ENCODE assay signal across 14 cellular contexts in the genomic region with DNA sequence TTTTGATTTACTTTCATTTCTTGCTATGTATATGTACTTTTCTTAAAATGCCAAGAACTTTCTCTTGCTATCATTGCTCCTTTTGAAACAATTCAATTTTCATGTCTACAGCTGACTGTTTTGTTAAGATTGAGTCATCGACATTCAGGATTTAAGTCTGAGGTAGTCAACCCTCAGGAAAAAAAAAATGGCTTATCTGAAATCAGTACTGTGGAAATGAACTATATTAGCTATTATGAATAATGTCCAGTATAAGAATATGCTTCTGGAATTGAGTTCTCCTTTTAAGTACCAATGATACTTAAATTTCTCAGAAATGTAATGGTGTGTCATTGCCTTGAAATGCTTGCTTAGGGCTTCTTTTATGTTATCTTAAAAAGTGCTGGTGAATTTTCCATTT. TPM values are rescaled to one million over a fixed set of nuclear protein-coding genes. Genes with fewer than 3 reads are reported as not detected.
DNase-seq lines count a peak whose midpoint lies in the region; ATAC-seq, FAIRE-seq and TF ChIP-seq lines count a peak whose summit lies in the region.
"Had no signal": no experiment of that assay in that cellular context is flagged by ENCODE, and none has a peak within 500 bp of the region (broad histone marks: within the 10 kb centered on the region; RNA-seq: fewer than 3 reads in every experiment).

No MANE protein-coding gene starts in this region.

- DNase-seq in A549 (ENCODE audit: low read depth in 1 of 2, low spot score in 1 of 2) (no peak), GM23248 (peak; percentile 67), immature natural killer cell (no peak), uterus (no peak), NCI-H1417 treated with DMSO at 0.1 percent for 48 hours (lab: John Stamatoyannopoulos, UW) (no peak)
- no peak for DNase-seq in stimulated activated CD4-positive, alpha-beta T cell treated with anti-CD3 and anti-CD28 coated beads, Interleukin-2, amount 100 ng/mL, for 24 hours
- DNase-seq: occipital lobe, thyroid gland had no signal

- H3K9me3 ChIP-seq in A549 (no peaks in the 10 kb centered on the region), GM23248 (ENCODE audit: low read depth) (no peaks in the 10 kb centered on the region), uterus (no peaks in the 10 kb centered on the region)
- H3K9me3 ChIP-seq: esophagus muscularis mucosa, SJSA1, thyroid gland had no signal

- H3K9me3 Mint-ChIP-seq in activated naive CD8-positive, alpha-beta T cell (ENCODE audit: low read depth), result no peaks in the 10 kb centered on the region
- no peaks in the 10 kb centered on the region for H3K9me3 Mint-ChIP-seq in immature natural killer cell

- H3K4me3 ChIP-seq in A549, result no peak overlapping the region
- no peak overlapping the region; the same call in 1 of the 2 replicates for H3K4me3 ChIP-seq in GM23248
- H3K4me3 ChIP-seq in uterus, result no peak overlapping the region
- H3K4me3 ChIP-seq: cardiac muscle cell, esophagus muscularis mucosa, SJSA1, thyroid gland had no signal

- H3K27me3 ChIP-seq in GM23248 (replicated peaks; ENCODE audit: insufficient read depth), result no peaks in the 10 kb centered on the region
- no peaks in the 10 kb centered on the region for H3K27me3 ChIP-seq in uterus
- H3K27me3 ChIP-seq: cardiac muscle cell, esophagus muscularis mucosa, SJSA1, thyroid gland had no signal

- peaks cover 50% of the 10 kb centered on the region for H3K36me3 Mint-ChIP-seq in activated naive CD8-positive, alpha-beta T cell
- H3K36me3 Mint-ChIP-seq in immature natural killer cell, result peaks cover 10 to 26% (median 12%) of the 10 kb centered on the region in 3 donors

- peak overlapping the region; percentile 70 for H3K4me3 Mint-ChIP-seq in activated naive CD8-positive, alpha-beta T cell
- no peak overlapping the region for H3K4me3 Mint-ChIP-seq in immature natural killer cell

- no peak for FAIRE-seq in A549 (lab: Jason Lieb, UNC)

- H2AFZ ChIP-seq in GM23248, result no peak overlapping the region

- H3K36me3 ChIP-seq in GM23248 (ENCODE audit: low read depth) (no peaks in the 10 kb centered on the region), uterus (no peaks in the 10 kb centered on the region)

- TF ChIP-seq RAD21 in A549 (conservative IDR thresholded peaks at IDR 0.05 in 1 of 2, IDR thresholded peaks at IDR 0.05 in 1 of 2), result no peak

- H3K79me2 ChIP-seq in GM23248 (ENCODE audit: insufficient read depth), result peaks cover 3% of the 10 kb centered on the region; the same call in 1 of the 2 replicates

- POLR2A ChIA-PET in A549 (lab: Yijun Ruan, JAX), result no interaction called here

- TF ChIP-seq POLR2A in A549 (IDR thresholded peaks at IDR 0.05; ENCODE audit: low read length), result no peak
- TF ChIP-seq POLR2A in uterus (IDR thresholded peaks at IDR 0.05), result no peak

- peak overlapping the region; percentile 13; the same call in 1 of the 3 replicates for H3K4me2 ChIP-seq in A549
- peak overlapping the region; percentile 42 for H3K4me2 ChIP-seq in GM23248 (ENCODE audit: unreplicated experiment)

- ATAC-seq in A549, result no peak
- no peak for ATAC-seq in HG03108 (IDR thresholded peaks at IDR 0.05; ENCODE audit: unreplicated experiment)

- in situ Hi-C loops in GM23248 (cut with MboI), result no loop called here

- H3K4me1 ChIP-seq in A549 (peaks cover 29% of the 10 kb centered on the region), GM23248 (ENCODE audit: insufficient read depth) (peaks cover 43% of the 10 kb centered on the region), uterus (no peaks in the 10 kb centered on the region)

- intact Hi-C loops in uterus (cut with DNase I; ENCODE audit: low total_unique reads), result no loop called here

- H3K4me1 Mint-ChIP-seq in activated naive CD8-positive, alpha-beta T cell (ENCODE audit: low read depth), result peaks cover 92% of the 10 kb centered on the region
- H3K4me1 Mint-ChIP-seq in immature natural killer cell, result peaks cover 58 to 82% of the 10 kb centered on the region in 2 donors

- no peaks in the 10 kb centered on the region for H3K27me3 Mint-ChIP-seq in activated naive CD8-positive, alpha-beta T cell
- H3K27me3 Mint-ChIP-seq in immature natural killer cell (ENCODE audit: low read depth in 3 of 3), result peaks cover 0 to 5% (median 4%) of the 10 kb centered on the region in 3 donors

- no peaks in the 10 kb centered on the region for H4K20me1 ChIP-seq in GM23248 (ENCODE audit: insufficient read depth)

- peaks cover 42% of the 10 kb centered on the region for H3F3A ChIP-seq in GM23248 (ENCODE audit: insufficient read depth)

- TF ChIP-seq EP300 in A549 (IDR thresholded peaks at IDR 0.05), result no peak

- H3K9me2 ChIP-seq in GM23248 (ENCODE audit: insufficient read depth), result no peaks in the 10 kb centered on the region

- peak overlapping the region; percentile 99 for H3K27ac Mint-ChIP-seq in activated naive CD8-positive, alpha-beta T cell
- peak overlapping the region in 5 of 6 donors; percentile 21 to 80 (median 71) for H3K27ac Mint-ChIP-seq in immature natural killer cell

- CTCF ChIA-PET in A549 (lab: Yijun Ruan, JAX), result interaction anchor here (1.0 to 3.2 kb wide), 4 partner anchors 18 to 406 kb away, joined by 3 to 15 read pairs (median 4); a partner anchor contains a TSS

- TF ChIP-seq CTCF in A549 (IDR thresholded peaks at IDR 0.05) (no peak), uterus (IDR thresholded peaks at IDR 0.05) (no peak)

- H3K9ac ChIP-seq in GM23248, result no peak overlapping the region

- 82% methylated on average over 1 of the region's 1 CpG for WGBS in A549 (ENCODE audit: missing lambda C conversion rate)
- 68 to 78% methylated on average over 1 of the region's 1 CpG for WGBS in GM23248 (ENCODE audit: low coverage in 1 of 2, low lambda C conversion rate in 2 of 2, missing lambda C conversion rate in 2 of 2), 2 experiments

- H3K27ac ChIP-seq in A549, result no peak overlapping the region
- H3K27ac ChIP-seq in GM23248, result peak overlapping the region; percentile 11
- no peak overlapping the region for H3K27ac ChIP-seq in uterus
- H3K27ac ChIP-seq: C4-2B, cardiac muscle cell, esophagus muscularis mucosa, SJSA1, thyroid gland had no signal

TF ChIP-seq in A549, 52 proteins besides CTCF, POLR2A, EP300 and RAD21 (continues in another document):
- TF ChIP-seq FOXS1 (CRISPR knock-in tag; IDR thresholded peaks at IDR 0.05), result no peak
- TF ChIP-seq, protein P1, sequence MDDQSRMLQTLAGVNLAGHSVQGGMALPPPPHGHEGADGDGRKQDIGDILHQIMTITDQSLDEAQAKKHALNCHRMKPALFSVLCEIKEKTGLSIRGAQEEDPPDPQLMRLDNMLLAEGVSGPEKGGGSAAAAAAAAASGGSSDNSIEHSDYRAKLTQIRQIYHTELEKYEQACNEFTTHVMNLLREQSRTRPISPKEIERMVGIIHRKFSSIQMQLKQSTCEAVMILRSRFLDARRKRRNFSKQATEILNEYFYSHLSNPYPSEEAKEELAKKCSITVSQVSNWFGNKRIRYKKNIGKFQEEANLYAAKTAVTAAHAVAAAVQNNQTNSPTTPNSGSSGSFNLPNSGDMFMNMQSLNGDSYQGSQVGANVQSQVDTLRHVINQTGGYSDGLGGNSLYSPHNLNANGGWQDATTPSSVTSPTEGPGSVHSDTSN (IDR thresholded peaks at IDR 0.05), result no peak
- no peak for TF ChIP-seq CBX8 (IDR thresholded peaks at IDR 0.05)
- TF ChIP-seq POLR2AphosphoS2 (conservative IDR thresholded peaks at IDR 0.05; ENCODE audit: low read length), result no peak
- TF ChIP-seq CEBPB (IDR thresholded peaks at IDR 0.05), result no peak
- TF ChIP-seq PHF8 (IDR thresholded peaks at IDR 0.05; ENCODE audit: borderline replicate concordance, low read depth), result no peak
- no peak for TF ChIP-seq ZNF302 (CRISPR knock-in tag; IDR thresholded peaks at IDR 0.05)
- no peak for TF ChIP-seq ZC3H11A (IDR thresholded peaks at IDR 0.05)
- no peak for TF ChIP-seq HDAC2 (IDR thresholded peaks at IDR 0.05)

RNA-seq across cellular contexts. Expression of a gene that starts 37.9 kb away (rescaled TPM):
- polyA plus RNA-seq in A549 (2011; rRNA removed) (30.3 and 35.7 TPM in 2 replicates), A549 (2017; fragmentation: RNase III; extraction: RNeasy Plus Mini Kit Qiagen cat#74134 plus additional on column Dnase treatment) (33.4 to 35.0 TPM (median 34.9 TPM) in 3 replicates), GM23248 (2016; fragmentation: Nextera tagmentation; extraction: Ambion mirVana) (10.3 and 10.4 TPM in 2 replicates), immature natural killer cell (100 to 1,000 TPM in 2 of 3 donors, 10 to 100 TPM in 1; 99.7 to 162 (median 132) TPM)
- 23.2 and 23.9 TPM in 2 replicates for polyA plus RNA-seq in A549 (2012; cell fraction: cytosol; rRNA removed)
- 9.2 and 10.7 TPM in 2 replicates for polyA plus RNA-seq in A549 (2012; cell fraction: nucleus; rRNA removed)
- 10.2 and 13.7 TPM in 2 replicates for polyA minus RNA-seq in A549 (2011; rRNA and poly(A)+ RNA removed)
- 9.9 and 14.8 TPM in 2 replicates for total RNA-seq in GM23248 (2014; rRNA removed; shearing (Covaris generic))
- 10 to 100 TPM in 3 of 4 donors, 1 to 10 TPM in 1; 2.0 to 42.7 (median 15.5) TPM for total RNA-seq in uterus

RNA-seq across cellular contexts. Expression of a gene that starts 58.6 kb away (rescaled TPM):
- polyA plus RNA-seq in A549 (2011; rRNA removed) (121 and 175 TPM in 2 replicates), A549 (2017; fragmentation: RNase III; extraction: RNeasy Plus Mini Kit Qiagen cat#74134 plus additional on column Dnase treatment) (105 to 135 TPM (median 134 TPM) in 3 replicates), GM23248 (2016; fragmentation: Nextera tagmentation; extraction: Ambion mirVana) (71.1 and 86.5 TPM in 2 replicates), immature natural killer cell (100 to 1,000 TPM in 1 of 3 donors, 10 to 100 TPM in 2; 52.6 to 108 (median 57.1) TPM)
- 49.4 and 52.5 TPM in 2 replicates for polyA plus RNA-seq in A549 (2012; cell fraction: cytosol; rRNA removed)
- 27.5 and 84.6 TPM in 2 replicates for polyA plus RNA-seq in A549 (2012; cell fraction: nucleus; rRNA removed)
- polyA minus RNA-seq in A549 (2011; rRNA and poly(A)+ RNA removed), result 123 and 127 TPM in 2 replicates
- total RNA-seq in GM23248 (2014; rRNA removed; shearing (Covaris generic)), result 55.8 and 556 TPM in 2 replicates
- total RNA-seq in uterus, result 100 to 1,000 TPM in 3 of 4 donors, 10 to 100 TPM in 1; 93.8 to 167 (median 150) TPM
